Comparison of ENCODE assay signal across 1 cellular context in genomic region chr4:30768278-30768677, GRCh38.
TF ChIP-seq lines count a peak whose summit lies in the region.

No MANE protein-coding gene starts in this region.

TF ChIP-seq in HEK293, 187 proteins besides CTCF, POLR2A, EP300 and RAD21:
- TF ChIP-seq ZBTB11 (tag by site-specific recombination; conservative IDR thresholded peaks at IDR 0.05; ENCODE audit: low read depth) (peak; percentile 51; the same call in 1 of the 2 replicates), ZNF416 (tag by site-specific recombination; IDR thresholded peaks at IDR 0.05) (no peak)
